1 cellular context compared by ENCODE assay signal in the genomic region with DNA sequence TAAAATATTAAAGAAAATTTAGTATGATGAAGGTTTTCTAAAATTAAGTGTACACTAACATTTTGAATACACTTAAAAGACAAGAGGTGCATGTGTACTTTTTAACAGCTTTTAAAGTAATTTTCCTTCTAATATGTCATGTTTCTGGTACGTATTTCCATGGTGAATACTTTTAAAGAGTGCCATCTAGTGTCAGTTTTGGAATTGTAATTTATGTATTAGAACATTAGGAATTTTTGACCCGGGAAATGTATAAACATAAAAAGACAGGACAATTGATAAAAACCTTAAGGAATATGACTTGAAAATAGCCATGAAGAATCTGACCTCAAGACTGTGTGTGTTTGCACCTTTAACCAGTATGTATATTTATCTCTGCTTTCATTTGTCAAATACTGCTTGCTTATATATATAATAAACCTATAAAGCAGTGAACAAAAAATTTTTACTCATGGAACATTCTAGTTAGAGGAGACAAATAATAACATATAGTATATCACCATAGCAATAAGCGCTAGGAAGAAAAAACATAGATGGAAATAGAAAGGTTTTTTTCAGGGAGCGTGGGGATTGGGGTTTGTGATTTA.
TF ChIP-seq lines count a peak whose summit lies in the region.

No MANE protein-coding gene starts in this region.

TF ChIP-seq in WTC11, 78 proteins besides CTCF, POLR2A, EP300 and RAD21 (continued from another document):
- TF ChIP-seq, protein P1, sequence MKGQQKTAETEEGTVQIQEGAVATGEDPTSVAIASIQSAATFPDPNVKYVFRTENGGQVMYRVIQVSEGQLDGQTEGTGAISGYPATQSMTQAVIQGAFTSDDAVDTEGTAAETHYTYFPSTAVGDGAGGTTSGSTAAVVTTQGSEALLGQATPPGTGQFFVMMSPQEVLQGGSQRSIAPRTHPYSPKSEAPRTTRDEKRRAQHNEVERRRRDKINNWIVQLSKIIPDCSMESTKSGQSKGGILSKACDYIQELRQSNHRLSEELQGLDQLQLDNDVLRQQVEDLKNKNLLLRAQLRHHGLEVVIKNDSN (CRISPR knock-in tag; IDR thresholded peaks at IDR 0.05): no peak
- TF ChIP-seq, protein P2, sequence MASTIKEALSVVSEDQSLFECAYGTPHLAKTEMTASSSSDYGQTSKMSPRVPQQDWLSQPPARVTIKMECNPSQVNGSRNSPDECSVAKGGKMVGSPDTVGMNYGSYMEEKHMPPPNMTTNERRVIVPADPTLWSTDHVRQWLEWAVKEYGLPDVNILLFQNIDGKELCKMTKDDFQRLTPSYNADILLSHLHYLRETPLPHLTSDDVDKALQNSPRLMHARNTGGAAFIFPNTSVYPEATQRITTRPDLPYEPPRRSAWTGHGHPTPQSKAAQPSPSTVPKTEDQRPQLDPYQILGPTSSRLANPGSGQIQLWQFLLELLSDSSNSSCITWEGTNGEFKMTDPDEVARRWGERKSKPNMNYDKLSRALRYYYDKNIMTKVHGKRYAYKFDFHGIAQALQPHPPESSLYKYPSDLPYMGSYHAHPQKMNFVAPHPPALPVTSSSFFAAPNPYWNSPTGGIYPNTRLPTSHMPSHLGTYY (CRISPR knock-in tag; IDR thresholded peaks at IDR 0.05): no peak
- TF ChIP-seq, protein P3, sequence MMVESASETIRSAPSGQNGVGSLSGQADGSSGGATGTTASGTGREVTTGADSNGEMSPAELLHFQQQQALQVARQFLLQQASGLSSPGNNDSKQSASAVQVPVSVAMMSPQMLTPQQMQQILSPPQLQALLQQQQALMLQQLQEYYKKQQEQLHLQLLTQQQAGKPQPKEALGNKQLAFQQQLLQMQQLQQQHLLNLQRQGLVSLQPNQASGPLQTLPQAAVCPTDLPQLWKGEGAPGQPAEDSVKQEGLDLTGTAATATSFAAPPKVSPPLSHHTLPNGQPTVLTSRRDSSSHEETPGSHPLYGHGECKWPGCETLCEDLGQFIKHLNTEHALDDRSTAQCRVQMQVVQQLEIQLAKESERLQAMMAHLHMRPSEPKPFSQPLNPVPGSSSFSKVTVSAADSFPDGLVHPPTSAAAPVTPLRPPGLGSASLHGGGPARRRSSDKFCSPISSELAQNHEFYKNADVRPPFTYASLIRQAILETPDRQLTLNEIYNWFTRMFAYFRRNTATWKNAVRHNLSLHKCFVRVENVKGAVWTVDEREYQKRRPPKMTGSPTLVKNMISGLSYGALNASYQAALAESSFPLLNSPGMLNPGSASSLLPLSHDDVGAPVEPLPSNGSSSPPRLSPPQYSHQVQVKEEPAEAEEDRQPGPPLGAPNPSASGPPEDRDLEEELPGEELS (CRISPR knock-in tag; IDR thresholded peaks at IDR 0.05): no peak
TF ChIP-seq in WTC11: peak in this region for 0.
